In genomic region chrX:130108647-130109428, GRCh38 we compare ENCODE assay signal across 8 cellular contexts. TPM values are rescaled to one million over a fixed set of nuclear protein-coding genes. Genes with fewer than 3 reads are reported as not detected.
A peak's percentile ranks its signal among the peaks of the same experiment; 100 is the strongest.
DNase-seq lines count a peak whose midpoint lies in the region; FAIRE-seq and TF ChIP-seq lines count a peak whose summit lies in the region.

No MANE protein-coding gene starts in this region.

- intact Hi-C loops in activated T-helper 1 cell treated with anti-CD3 and anti-CD28 coated beads, Interleukin-12 subunit alpha, Interleukin-12 subunit beta, Interleukin-2, Interleukin-4 antibody, amounts not matched to agents 30 ng/mL and 10 ng/mL and 1 ng/mL, durations not matched to agents 14 hours and 24 hours and 36 hours (cut with micrococcal nuclease): loop anchor here (1.0 kb wide), 1 partner anchor 17 kb away; no protein-coding TSS in a partner anchor

- no peak for FAIRE-seq in frontal cortex (lab: Jason Lieb, UNC)

- H3K27ac Mint-ChIP-seq in HFFc6: peak overlapping the region; percentile 83
- peak overlapping the region; percentile 92 for H3K27ac Mint-ChIP-seq in activated T-helper 1 cell treated with anti-CD3 and anti-CD28 coated beads, Interleukin-12 subunit alpha, Interleukin-12 subunit beta, Interleukin-2, Interleukin-4 antibody, amounts not matched to agents 30 ng/mL and 10 ng/mL and 1 ng/mL, durations not matched to agents 14 hours and 24 hours and 36 hours
- peak overlapping the region; percentile 89 for H3K27ac Mint-ChIP-seq in stimulated activated naive CD8-positive, alpha-beta T cell treated with anti-CD3 and anti-CD28 coated beads, Interleukin-15, Interleukin-2, amounts not matched to agents 100 ng/mL and 50 ng/mL, for 24 hours

- H3K27ac ChIP-seq in right atrium auricular region: peak overlapping the region; percentile 87 to 90

- H3K27me3 ChIP-seq in right atrium auricular region: no peaks in the 10 kb centered on the region

- no peaks in the 10 kb centered on the region for H3K9me3 Mint-ChIP-seq in HFFc6
- H3K9me3 Mint-ChIP-seq in activated T-helper 1 cell treated with anti-CD3 and anti-CD28 coated beads, Interleukin-12 subunit alpha, Interleukin-12 subunit beta, Interleukin-2, Interleukin-4 antibody, amounts not matched to agents 30 ng/mL and 10 ng/mL and 1 ng/mL, durations not matched to agents 14 hours and 24 hours and 36 hours: no peaks in the 10 kb centered on the region
- no peaks in the 10 kb centered on the region for H3K9me3 Mint-ChIP-seq in stimulated activated naive CD8-positive, alpha-beta T cell treated with anti-CD3 and anti-CD28 coated beads, Interleukin-15, Interleukin-2, amounts not matched to agents 100 ng/mL and 50 ng/mL, for 24 hours

- H3K4me1 Mint-ChIP-seq in HFFc6 (ENCODE audit: low read depth): peaks cover 49% of the 10 kb centered on the region
- H3K4me1 Mint-ChIP-seq in activated T-helper 1 cell treated with anti-CD3 and anti-CD28 coated beads, Interleukin-12 subunit alpha, Interleukin-12 subunit beta, Interleukin-2, Interleukin-4 antibody, amounts not matched to agents 30 ng/mL and 10 ng/mL and 1 ng/mL, durations not matched to agents 14 hours and 24 hours and 36 hours (ENCODE audit: low read depth): peaks cover 15% of the 10 kb centered on the region
- H3K4me1 Mint-ChIP-seq in stimulated activated naive CD8-positive, alpha-beta T cell treated with anti-CD3 and anti-CD28 coated beads, Interleukin-15, Interleukin-2, amounts not matched to agents 100 ng/mL and 50 ng/mL, for 24 hours (ENCODE audit: low read depth): peaks cover 42% of the 10 kb centered on the region

- H3K36me3 ChIP-seq in right atrium auricular region: no peaks in the 10 kb centered on the region

- H3K4me3 Mint-ChIP-seq in HFFc6: peak overlapping the region; percentile 92
- H3K4me3 Mint-ChIP-seq in activated T-helper 1 cell treated with anti-CD3 and anti-CD28 coated beads, Interleukin-12 subunit alpha, Interleukin-12 subunit beta, Interleukin-2, Interleukin-4 antibody, amounts not matched to agents 30 ng/mL and 10 ng/mL and 1 ng/mL, durations not matched to agents 14 hours and 24 hours and 36 hours: peak overlapping the region; percentile 93
- H3K4me3 Mint-ChIP-seq in stimulated activated naive CD8-positive, alpha-beta T cell treated with anti-CD3 and anti-CD28 coated beads, Interleukin-15, Interleukin-2, amounts not matched to agents 100 ng/mL and 50 ng/mL, for 24 hours: peak overlapping the region; percentile 90

- H3K9me3 ChIP-seq in right atrium auricular region: no peaks in the 10 kb centered on the region

- H3K4me1 ChIP-seq in right atrium auricular region: peaks cover 0 to 29% of the 10 kb centered on the region in 2 donors

- no peaks in the 10 kb centered on the region for H3K27me3 Mint-ChIP-seq in HFFc6 (ENCODE audit: insufficient read depth)
- no peaks in the 10 kb centered on the region for H3K27me3 Mint-ChIP-seq in activated T-helper 1 cell treated with anti-CD3 and anti-CD28 coated beads, Interleukin-12 subunit alpha, Interleukin-12 subunit beta, Interleukin-2, Interleukin-4 antibody, amounts not matched to agents 30 ng/mL and 10 ng/mL and 1 ng/mL, durations not matched to agents 14 hours and 24 hours and 36 hours (ENCODE audit: insufficient read depth)
- no peaks in the 10 kb centered on the region for H3K27me3 Mint-ChIP-seq in stimulated activated naive CD8-positive, alpha-beta T cell treated with anti-CD3 and anti-CD28 coated beads, Interleukin-15, Interleukin-2, amounts not matched to agents 100 ng/mL and 50 ng/mL, for 24 hours

- TF ChIP-seq CTCF in HFFc6 (IDR thresholded peaks at IDR 0.05): 0 out of 2 replicates have a peak, but pooled peaks have one; percentile 15
- TF ChIP-seq CTCF in right atrium auricular region (IDR thresholded peaks at IDR 0.05): no peak

- peak; percentile 34 for DNase-seq in stimulated activated CD4-positive, alpha-beta T cell treated with anti-CD3 and anti-CD28 coated beads, Interleukin-4, amount 100 ng/mL, for 24 hours
- no peak for DNase-seq in stimulated activated CD4-positive, alpha-beta T cell treated with anti-CD3 and anti-CD28 coated beads, Interleukin-4, amount 100 ng/mL, for 1 hour
- DNase-seq in HFFc6 (peak; percentile 36), MV-4-11 (lab: John Stamatoyannopoulos, UW) (peak; percentile 58), right atrium auricular region (ENCODE audit: low spot score) (no peak), frontal cortex (ENCODE audit: low spot score in 2 of 2) (no peak)
- no peak for DNase-seq in activated T-helper 1 cell treated with anti-CD3 and anti-CD28 coated beads, Interleukin-12 subunit alpha, Interleukin-12 subunit beta, Interleukin-2, Interleukin-4 antibody, amounts not matched to agents 30 ng/mL and 10 ng/mL and 1 ng/mL, durations not matched to agents 14 hours and 24 hours and 36 hours (ENCODE audit: low spot score)

- H3K4me3 ChIP-seq in right atrium auricular region: peak overlapping the region; percentile 63

- H3K36me3 Mint-ChIP-seq in HFFc6 (ENCODE audit: low read depth): no peaks in the 10 kb centered on the region
- peaks cover 3% of the 10 kb centered on the region for H3K36me3 Mint-ChIP-seq in activated T-helper 1 cell treated with anti-CD3 and anti-CD28 coated beads, Interleukin-12 subunit alpha, Interleukin-12 subunit beta, Interleukin-2, Interleukin-4 antibody, amounts not matched to agents 30 ng/mL and 10 ng/mL and 1 ng/mL, durations not matched to agents 14 hours and 24 hours and 36 hours (ENCODE audit: low read depth)
- peaks cover 8% of the 10 kb centered on the region for H3K36me3 Mint-ChIP-seq in stimulated activated naive CD8-positive, alpha-beta T cell treated with anti-CD3 and anti-CD28 coated beads, Interleukin-15, Interleukin-2, amounts not matched to agents 100 ng/mL and 50 ng/mL, for 24 hours (ENCODE audit: low read depth)

RNA-seq across cellular contexts. Expression of gene ELF4, which starts 1.5 kb away (rescaled TPM):
- 10 to 100 TPM; 21.9 to 35.9 (median 31.4) TPM for total RNA-seq in HFFc6 (2021; fragmentation: NEBNext Ultra II Directional; extraction: Animal tissue kit (Norgen Biotek cat#: 25700))
- total RNA-seq in activated T-helper 1 cell treated with anti-CD3 and anti-CD28 coated beads, Interleukin-12 subunit alpha, Interleukin-12 subunit beta, Interleukin-2, Interleukin-4 antibody, amounts not matched to agents 30 ng/mL and 10 ng/mL and 1 ng/mL, durations not matched to agents 14 hours and 24 hours and 36 hours: 26.1 and 26.6 TPM in 2 replicates
- 1 to 10 TPM; 4.1 to 8.6 TPM for total RNA-seq in right atrium auricular region
- 0.41 TPM for total RNA-seq in frontal cortex

RNA-seq across cellular contexts. Expression of gene AIFM1, which starts 56.8 kb away (rescaled TPM):
- 10 to 100 TPM; 31.9 to 39.5 (median 33.8) TPM for total RNA-seq in HFFc6 (2021; fragmentation: NEBNext Ultra II Directional; extraction: Animal tissue kit (Norgen Biotek cat#: 25700))
- total RNA-seq in activated T-helper 1 cell treated with anti-CD3 and anti-CD28 coated beads, Interleukin-12 subunit alpha, Interleukin-12 subunit beta, Interleukin-2, Interleukin-4 antibody, amounts not matched to agents 30 ng/mL and 10 ng/mL and 1 ng/mL, durations not matched to agents 14 hours and 24 hours and 36 hours: 46.0 and 50.2 TPM in 2 replicates
- total RNA-seq in right atrium auricular region: 10 to 100 TPM; 35.6 to 86.9 TPM
- total RNA-seq in frontal cortex: 11.4 TPM

Comparison
In these comparisons a context has a peak if more than half of its experiments do, and no peak if none do; other contexts are left out.
1. DNase-seq: peak in stimulated activated CD4-positive, alpha-beta T cell treated with anti-CD3 and anti-CD28 coated beads, Interleukin-4, amount 100 ng/mL, for 24 hours (single experiment), HFFc6 (single experiment) and MV-4-11 (single experiment); none in stimulated activated CD4-positive, alpha-beta T cell treated with anti-CD3 and anti-CD28 coated beads, Interleukin-4, amount 100 ng/mL, for 1 hour (single experiment), activated T-helper 1 cell treated with anti-CD3 and anti-CD28 coated beads, Interleukin-12 subunit alpha, Interleukin-12 subunit beta, Interleukin-2, Interleukin-4 antibody, amounts not matched to agents 30 ng/mL and 10 ng/mL and 1 ng/mL, durations not matched to agents 14 hours and 24 hours and 36 hours (single experiment), right atrium auricular region (single experiment) and frontal cortex (0 of 2).
2. Peak in every context shown above with its lines, with median percentiles within 50 percentile points of each other: H3K27ac Mint-ChIP-seq and H3K4me3 Mint-ChIP-seq.